8 cellular contexts compared by ENCODE assay signal in genomic region chr7:45000096-45001032, GRCh38. TPM values are rescaled to one million over a fixed set of nuclear protein-coding genes. Genes with fewer than 3 reads are reported as not detected.
DNase-seq lines count a peak whose midpoint lies in the region; ATAC-seq and TF ChIP-seq lines count a peak whose summit lies in the region.

TSS of gene CCM2 (plus strand) at chr7:45000201. CDS start at chr7:45000334, 133 bp downstream.

- DNase-seq in G401 (ENCODE audit: low spot score) (peak; percentile 46), HCEC 1CT (peak; percentile 58), Panc1 (ENCODE audit: low read depth, low spot score) (no peak), colonic mucosa (peak; percentile 40), left lobe of liver (ENCODE audit: low spot score) (peak; percentile 71), 8988T (no peak)

- H3K9me3 ChIP-seq in Panc1 (ENCODE audit: control insufficient read depth, insufficient read depth, low read depth, low read length) (no peaks in the 10 kb centered on the region), colonic mucosa (no peaks in the 10 kb centered on the region), subcutaneous abdominal adipose tissue (ENCODE audit: control insufficient read depth in 5 of 5, low read length in 5 of 5) (no peaks in the 10 kb centered on the region)

- in situ Hi-C loops in G401 (cut with HindIII; ENCODE audit: low sequenced_read_pairs) (no loop called here), Panc1 (cut with HindIII; ENCODE audit: low pct_unique_long_range_greater_than_20kb, low sequenced_read_pairs) (no loop called here)

- POLR2A ChIA-PET in Panc1 (lab: Charles Lee), result interaction anchor here (0.5 to 1.3 kb wide), 6 partner anchors 15 to 223 kb away, joined by 3 to 8 read pairs (median 4); partner anchors contain the start of gene PURB

- H3K9ac ChIP-seq in colonic mucosa (ENCODE audit: low read depth in 2 of 2, low read length in 2 of 2) (peak within 1 kb of the TSS; percentile 76 to 93), subcutaneous abdominal adipose tissue (ENCODE audit: low read length in 5 of 5) (peak within 1 kb of the TSS; percentile 70 to 93 (median 75))

- ATAC-seq in Panc1, result peak; percentile 41
- ATAC-seq in left lobe of liver, result peak; percentile 46
- ATAC-seq in HG03571 (IDR thresholded peaks at IDR 0.05; ENCODE audit: unreplicated experiment), result no peak

- H3K36me3 ChIP-seq in Panc1 (ENCODE audit: control insufficient read depth, insufficient read depth, low read length) (peaks cover 5% of the 10 kb centered on the region; the same call in 1 of the 2 replicates), colonic mucosa (no peaks in the 10 kb centered on the region), subcutaneous abdominal adipose tissue (ENCODE audit: control insufficient read depth in 5 of 5, insufficient read depth in 5 of 5, low read length in 5 of 5) (no peaks in the 10 kb centered on the region)

- H3K4me3 ChIP-seq in Panc1 (ENCODE audit: low read depth in 2 of 2, low read length in 2 of 2) (peak within 1 kb of the TSS; percentile 79 to 96), colonic mucosa (peak within 1 kb of the TSS; percentile 90), subcutaneous abdominal adipose tissue (ENCODE audit: low read depth in 1 of 5, low read length in 5 of 5) (peak within 1 kb of the TSS; percentile 73 to 94 (median 81))

- intact Hi-C loops in Panc1 (cut with micrococcal nuclease; ENCODE audit: unreplicated experiment), result no loop called here
- intact Hi-C loops in colonic mucosa (cut with DNase I), result no loop called here

- no TSS peak for BruUV-seq in Panc1 (replicated peaks; lab: Mats Ljungman, UMichigan)

- H3K27ac ChIP-seq in Panc1 (ENCODE audit: low read length) (peak within 1 kb of the TSS; percentile 96), colonic mucosa (peak within 1 kb of the TSS; percentile 92), subcutaneous abdominal adipose tissue (ENCODE audit: low read depth, low read length) (peak within 1 kb of the TSS; percentile 85)

- no peaks in the 10 kb centered on the region for H3K27me3 ChIP-seq in Panc1 (ENCODE audit: control insufficient read depth, insufficient read depth, low read length)
- H3K27me3 ChIP-seq in colonic mucosa, result no peaks in the 10 kb centered on the region
- H3K27me3 ChIP-seq in subcutaneous abdominal adipose tissue (ENCODE audit: control insufficient read depth in 5 of 5, insufficient read depth in 4 of 5, low read length in 5 of 5), result no peaks in the 10 kb centered on the region

- no peak for TF ChIP-seq CTCF in Panc1 (IDR thresholded peaks at IDR 0.05)
- no peak for TF ChIP-seq CTCF in colonic mucosa (IDR thresholded peaks at IDR 0.05)

- H3K4me1 ChIP-seq in Panc1 (ENCODE audit: control insufficient read depth, insufficient read depth, low read length) (peaks cover 9% of the 10 kb centered on the region), colonic mucosa (no peaks in the 10 kb centered on the region), subcutaneous abdominal adipose tissue (ENCODE audit: control insufficient read depth in 5 of 5, insufficient read depth in 5 of 5, low read length in 5 of 5) (peaks cover 3 to 27% (median 19%) of the 10 kb centered on the region in 5 donors)

- CTCF ChIA-PET in Panc1 (lab: Charles Lee), result interaction anchor here (0.6 to 0.8 kb wide), 9 partner anchors 10 to 779 kb away, joined by 3 to 13 read pairs (median 5); no protein-coding TSS in a partner anchor

RNA-seq across cellular contexts. Expression of gene CCM2, which starts in this region (rescaled TPM):
- total RNA-seq in G401 (2014; rRNA removed; shearing (Covaris generic)), result 30.2 and 34.2 TPM in 2 replicates
- total RNA-seq in Panc1 (2021; ENCODE audit: unreplicated experiment), result 97.1 TPM
- polyA plus RNA-seq in Panc1 (2012; ENCODE audit: insufficient read length), result 143 TPM
- total RNA-seq in colonic mucosa, result 10 to 100 TPM; 34.8 to 38.0 TPM
- total RNA-seq in left lobe of liver, result 44.8 TPM

Comparison
In these comparisons a context has a peak if more than half of its experiments do, and no peak if none do; other contexts are left out.
1. DNase-seq: peak in G401 (single experiment), HCEC 1CT (single experiment), colonic mucosa (single experiment) and left lobe of liver (single experiment); none in Panc1 (single experiment) and 8988T (single experiment).
2. Peak in every context shown above with its lines, with median percentiles within 50 percentile points of each other: H3K27ac ChIP-seq and H3K4me3 ChIP-seq.